ENCODE assay signal across 8 cellular contexts in genomic region chr20:50146732-50147662, GRCh38. TPM values are rescaled to one million over a fixed set of nuclear protein-coding genes. Genes with fewer than 3 reads are reported as not detected.
A peak's percentile ranks its signal among the peaks of the same experiment; 100 is the strongest.
DNase-seq lines count a peak whose midpoint lies in the region; ATAC-seq, FAIRE-seq and TF ChIP-seq lines count a peak whose summit lies in the region.

No MANE protein-coding gene starts in this region.

- peaks cover 0 to 6% (median 2%) of the 10 kb centered on the region in 3 donors for H3K27me3 Mint-ChIP-seq in CD14-positive monocyte (ENCODE audit: low read depth in 3 of 3)
- H3K27me3 Mint-ChIP-seq in activated T-cell treated with anti-CD3 and anti-CD28 coated beads, Interleukin-2, amount 50 U/mL, for 24 hours: no peaks in the 10 kb centered on the region

- H3K27ac ChIP-seq in small intestine (ENCODE audit: low read depth in 1 of 2, low read length in 1 of 2): peak overlapping the region; percentile 35 to 71

- FAIRE-seq in small intestine (lab: Jason Lieb, UNC): no peak

- no peaks in the 10 kb centered on the region for H3K9me3 ChIP-seq in small intestine (ENCODE audit: control insufficient read depth, low read depth)

- ATAC-seq in GM21717 (IDR thresholded peaks at IDR 0.05; ENCODE audit: unreplicated experiment) (peak; percentile 73), GM19467 (IDR thresholded peaks at IDR 0.05; ENCODE audit: unreplicated experiment) (no peak)

- peaks cover 0 to 9% of the 10 kb centered on the region in 2 donors for H3K4me1 ChIP-seq in small intestine (ENCODE audit: control insufficient read depth in 2 of 2, insufficient read depth in 1 of 2, low read depth in 1 of 2, low read length in 1 of 2)

- H3K4me1 Mint-ChIP-seq in CD14-positive monocyte: peaks cover 69% of the 10 kb centered on the region
- H3K4me1 Mint-ChIP-seq in activated T-cell treated with anti-CD3 and anti-CD28 coated beads, Interleukin-2, amount 50 U/mL, for 24 hours (ENCODE audit: low read depth): peaks cover 72% of the 10 kb centered on the region

- H3K9me3 Mint-ChIP-seq in CD14-positive monocyte: no peaks in the 10 kb centered on the region
- no peaks in the 10 kb centered on the region for H3K9me3 Mint-ChIP-seq in activated T-cell treated with anti-CD3 and anti-CD28 coated beads, Interleukin-2, amount 50 U/mL, for 24 hours

- peak overlapping the region; percentile 59 to 86 for H3K4me3 Mint-ChIP-seq in CD14-positive monocyte
- H3K4me3 Mint-ChIP-seq in activated T-cell treated with anti-CD3 and anti-CD28 coated beads, Interleukin-2, amount 50 U/mL, for 24 hours: peak overlapping the region; percentile 72

- no peaks in the 10 kb centered on the region for H3K27me3 ChIP-seq in small intestine (ENCODE audit: control insufficient read depth in 2 of 2, insufficient read depth in 2 of 2, low read length in 2 of 2)

- peaks cover 45 to 68% of the 10 kb centered on the region in 2 donors for H3K36me3 Mint-ChIP-seq in CD14-positive monocyte
- peaks cover 76% of the 10 kb centered on the region for H3K36me3 Mint-ChIP-seq in activated T-cell treated with anti-CD3 and anti-CD28 coated beads, Interleukin-2, amount 50 U/mL, for 24 hours (ENCODE audit: low read depth)

- no peak overlapping the region for H3K4me3 ChIP-seq in small intestine (ENCODE audit: low read depth in 1 of 2, low read length in 2 of 2)

- DNase-seq in CD14-positive monocyte (ENCODE audit: low spot score) (peak; percentile 93), NOMO-1 treated with DMSO at 0.1 percent for 48 hours (lab: John Stamatoyannopoulos, UW; ENCODE audit: unreplicated experiment) (peak; percentile 73), germinal center (ENCODE audit: low spot score) (peak; percentile 42), small intestine (peak; percentile 33), AG20443 (ENCODE audit: low spot score) (no peak)
- peak; percentile 80 for DNase-seq in activated T-cell treated with anti-CD3 and anti-CD28 coated beads, Interleukin-2, amount 50 U/mL, for 24 hours

- peaks cover 4% of the 10 kb centered on the region in 2 donors for H3K36me3 ChIP-seq in small intestine (ENCODE audit: control insufficient read depth in 2 of 2, insufficient read depth in 2 of 2, low read length in 2 of 2)

- TF ChIP-seq CTCF in CD14-positive monocyte (IDR thresholded peaks at IDR 0.05): no peak

- H3K27ac Mint-ChIP-seq in CD14-positive monocyte: peak overlapping the region; percentile 98 to 100 (median 99)
- H3K27ac Mint-ChIP-seq in activated T-cell treated with anti-CD3 and anti-CD28 coated beads, Interleukin-2, amount 50 U/mL, for 24 hours: peak overlapping the region; percentile 97

- intact Hi-C loops in CD14-positive monocyte (cut with micrococcal nuclease): no loop called here

- 54 to 70% (median 65%) methylated on average over 17 of the region's 17 CpGs for WGBS in small intestine, 3 donors

RNA-seq across cellular contexts. Expression of gene PEDS1, which starts 6.5 kb away (rescaled TPM):
- polyA plus RNA-seq in CD14-positive monocyte (10 to 100 TPM; 19.6 to 25.2 TPM), small intestine (10 to 100 TPM; 16.8 to 33.5 (median 20.8) TPM)

RNA-seq across cellular contexts. Expression of gene UBE2V1, which starts 34.0 kb away (rescaled TPM):
- polyA plus RNA-seq in CD14-positive monocyte: 10 to 100 TPM; 62.2 to 95.5 TPM
- 10 to 100 TPM; 72.7 to 83.4 (median 77.3) TPM for polyA plus RNA-seq in small intestine

RNA-seq across cellular contexts. Expression of gene CEBPB, which starts 43.6 kb away (rescaled TPM):
- polyA plus RNA-seq in CD14-positive monocyte (10 to 100 TPM; 52.4 to 80.8 TPM), small intestine (10 to 100 TPM in 2 of 3 donors, 1 to 10 TPM in 1; 7.6 to 21.1 (median 19.7) TPM)
